Comparison of ENCODE assay signal across 1 cellular context in the genomic region with DNA sequence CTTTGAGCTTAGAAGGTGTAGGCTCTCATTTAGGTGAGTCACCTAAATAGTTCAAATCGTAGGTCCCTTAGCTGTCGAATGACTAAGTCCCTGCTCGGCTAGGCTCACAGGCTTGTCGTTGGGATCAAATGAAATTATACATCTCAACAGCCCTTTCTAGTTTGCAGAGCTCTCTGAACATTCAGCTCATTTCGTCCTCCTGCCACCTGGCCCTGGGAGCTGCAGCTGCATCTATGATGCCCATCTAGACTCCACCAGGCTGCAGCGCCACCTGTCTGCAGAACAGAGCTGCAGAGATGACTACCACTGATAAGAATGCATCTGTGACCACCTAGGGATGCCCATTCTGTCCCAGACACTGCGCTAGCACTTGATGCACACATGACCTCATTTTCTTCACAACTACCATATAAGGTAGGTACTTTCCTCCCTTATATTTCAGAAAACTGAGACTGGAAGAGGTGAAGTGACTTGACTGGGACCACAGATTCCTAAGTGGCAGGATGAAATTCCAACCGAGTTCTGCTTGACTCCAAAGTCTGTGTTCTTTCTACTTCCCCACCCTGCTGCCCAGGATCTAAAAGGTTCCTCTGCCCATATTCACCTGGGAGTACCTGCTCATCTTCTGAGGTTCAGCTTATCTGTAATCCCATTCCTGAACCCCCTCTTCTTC.
TF ChIP-seq lines count a peak whose summit lies in the region.

No MANE protein-coding gene starts in this region.

TF ChIP-seq in IMR-90, 13 proteins besides CTCF, POLR2A, EP300 and RAD21 (continued from another document):
- TF ChIP-seq, protein P1, sequence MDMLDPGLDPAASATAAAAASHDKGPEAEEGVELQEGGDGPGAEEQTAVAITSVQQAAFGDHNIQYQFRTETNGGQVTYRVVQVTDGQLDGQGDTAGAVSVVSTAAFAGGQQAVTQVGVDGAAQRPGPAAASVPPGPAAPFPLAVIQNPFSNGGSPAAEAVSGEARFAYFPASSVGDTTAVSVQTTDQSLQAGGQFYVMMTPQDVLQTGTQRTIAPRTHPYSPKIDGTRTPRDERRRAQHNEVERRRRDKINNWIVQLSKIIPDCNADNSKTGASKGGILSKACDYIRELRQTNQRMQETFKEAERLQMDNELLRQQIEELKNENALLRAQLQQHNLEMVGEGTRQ (IDR thresholded peaks at IDR 0.05; ENCODE audit: low read depth, low read length) = peak; percentile 58; the same call in 1 of the 2 replicates
- TF ChIP-seq BHLHE40 (IDR thresholded peaks at IDR 0.05; ENCODE audit: low read depth, low read length) = peak; percentile 14; the same call in 1 of the 2 replicates
- peak; percentile 67 for TF ChIP-seq RCOR1 (IDR thresholded peaks at IDR 0.05; ENCODE audit: insufficient replicate concordance, low read length)
- TF ChIP-seq MAZ (IDR thresholded peaks at IDR 0.05; ENCODE audit: borderline replicate concordance, low read depth, low read length) = 0 out of 2 replicates have a peak, but pooled peaks have one; percentile 21
- no peak for TF ChIP-seq CHD1 (IDR thresholded peaks at IDR 0.05; ENCODE audit: low read depth, low read length)
- peak; percentile 60 for TF ChIP-seq SMC3 (IDR thresholded peaks at IDR 0.05; ENCODE audit: low read depth, low read length)
